Comparison of ENCODE assay signal across 21 cellular contexts in the genomic region with DNA sequence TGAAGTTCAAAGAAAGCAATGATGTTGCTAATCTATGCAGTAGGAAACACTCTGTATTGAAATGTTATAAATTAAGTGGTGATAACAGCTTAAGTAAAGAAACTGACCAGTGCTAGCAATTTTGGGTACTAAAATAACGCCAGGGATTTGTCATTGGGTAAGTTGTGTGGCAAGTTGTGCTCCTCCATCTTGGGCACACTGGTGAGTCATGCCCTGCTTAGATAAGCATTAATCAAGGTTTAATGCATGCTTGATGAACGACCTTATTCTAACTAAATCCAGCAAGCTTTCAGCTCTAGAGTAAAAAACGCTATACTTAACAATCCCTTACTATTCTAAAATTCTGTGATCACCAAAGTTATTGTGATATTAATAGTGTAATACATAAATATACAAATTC. TPM values are rescaled to one million over a fixed set of nuclear protein-coding genes. Genes with fewer than 3 reads are reported as not detected.
DNase-seq lines count a peak whose midpoint lies in the region; ATAC-seq, FAIRE-seq and TF ChIP-seq lines count a peak whose summit lies in the region.
"Had no signal": no experiment of that assay in that cellular context is flagged by ENCODE, and none has a peak within 500 bp of the region (broad histone marks: within the 10 kb centered on the region; RNA-seq: fewer than 3 reads in every experiment).

No MANE protein-coding gene starts in this region.

- peak; percentile 51 for FAIRE-seq in D721Med (lab: Jason Lieb, UNC)
- FAIRE-seq: frontal cortex had no signal

- no peak overlapping the region for H3K23ac ChIP-seq in mesenchymal stem cell (ENCODE audit: low read length in 2 of 2)

- no peak for ATAC-seq in GM21390 (IDR thresholded peaks at IDR 0.05; ENCODE audit: unreplicated experiment)
- ATAC-seq: CD8-positive, alpha-beta T cell; effector memory CD8-positive, alpha-beta T cell; T-cell had no signal

- POLR2A ChIA-PET in activated CD4-positive, alpha-beta memory T cell treated with anti-CD3 and anti-CD28 coated beads for 36 hours (lab: Charles Lee), result interaction anchor here (1.3 kb wide), 1 partner anchor 84 kb away, joined by 3 read pairs; no protein-coding TSS in a partner anchor

- no peak overlapping the region for H2BK12ac ChIP-seq in mesenchymal stem cell (ENCODE audit: low read length in 2 of 2)

- H3K36me3 Mint-ChIP-seq in activated CD4-positive, alpha-beta memory T cell treated with anti-CD3 and anti-CD28 coated beads for 36 hours, result peaks cover 14% of the 10 kb centered on the region

- no peaks in the 10 kb centered on the region for H3K27me3 ChIP-seq in mesenchymal stem cell (ENCODE audit: control insufficient read depth in 1 of 2, insufficient read depth in 1 of 2, low read length in 2 of 2)
- H3K27me3 ChIP-seq in MG63, result no peaks in the 10 kb centered on the region
- H3K27me3 ChIP-seq: adrenal gland, neural progenitor cell had no signal

- H2AFZ ChIP-seq in mesenchymal stem cell (ENCODE audit: low read depth, low read length), result no peak overlapping the region
- H2AFZ ChIP-seq: neural progenitor cell had no signal

- peaks cover 19% of the 10 kb centered on the region for H3K79me1 ChIP-seq in mesenchymal stem cell (replicated peaks; ENCODE audit: low read length, poor library complexity, severe bottlenecking)

- no peaks in the 10 kb centered on the region for H3K9me3 Mint-ChIP-seq in activated CD4-positive, alpha-beta memory T cell treated with anti-CD3 and anti-CD28 coated beads for 36 hours
- H3K9me3 Mint-ChIP-seq: CD8-positive, alpha-beta T cell; effector memory CD8-positive, alpha-beta T cell; T-cell had no signal

- H4K91ac ChIP-seq in mesenchymal stem cell (ENCODE audit: low read length), result no peak overlapping the region

- H3K4ac ChIP-seq in mesenchymal stem cell (ENCODE audit: low read depth in 1 of 2, low read length in 2 of 2), result no peak overlapping the region

- H3K9me3 ChIP-seq in SK-N-MC (ENCODE audit: low read depth, low read length), result no peaks in the 10 kb centered on the region
- no peaks in the 10 kb centered on the region for H3K9me3 ChIP-seq in mesenchymal stem cell (ENCODE audit: control insufficient read depth, low read length)
- no peaks in the 10 kb centered on the region for H3K9me3 ChIP-seq in MG63
- H3K9me3 ChIP-seq: adrenal gland had no signal

- no peak overlapping the region for H2BK120ac ChIP-seq in mesenchymal stem cell (ENCODE audit: low read depth, low read length)

- no peak for DNase-seq in D721Med (ENCODE audit: insufficient read length, low spot score)
- no peak for DNase-seq in SK-N-MC (ENCODE audit: low read depth, low spot score)
- peak; percentile 56 for DNase-seq in epithelial cell of esophagus (ENCODE audit: low read depth)
- DNase-seq in mesenchymal stem cell, result peak; percentile 24
- DNase-seq in MG63, result no peak
- no peak for DNase-seq in foreskin melanocyte
- no peak for DNase-seq in activated CD4-positive, alpha-beta memory T cell treated with anti-CD3 and anti-CD28 coated beads for 36 hours
- DNase-seq: activated CD4-positive, alpha-beta T cell treated with anti-CD3 and anti-CD28 coated beads, Interleukin-2, amount 50 U/mL, for 48 hours; activated gamma-delta T cell treated with Interleukin-2 at 50 U/mL for 16 hours; activated T-cell treated with anti-CD3 and anti-CD28 coated beads for 4 hours; CD8-positive, alpha-beta T cell; effector memory CD8-positive, alpha-beta T cell; NCI-H1092; NCI-H524; Right ventricle myocardium superior; stimulated activated naive CD4-positive, alpha-beta T cell; T-cell had no signal

- H3K27ac Mint-ChIP-seq in activated CD4-positive, alpha-beta memory T cell treated with anti-CD3 and anti-CD28 coated beads for 36 hours, result no peak overlapping the region
- H3K27ac Mint-ChIP-seq: CD8-positive, alpha-beta T cell; effector memory CD8-positive, alpha-beta T cell; neural progenitor cell; T-cell had no signal

- H3K9ac ChIP-seq in SK-N-MC (ENCODE audit: insufficient read length) (peak overlapping the region; percentile 42), mesenchymal stem cell (ENCODE audit: low read length) (peak overlapping the region; percentile 21)
- H3K9ac ChIP-seq: neural progenitor cell had no signal

- H3K14ac ChIP-seq in mesenchymal stem cell (ENCODE audit: low read length in 2 of 2), result no peak overlapping the region

- H2AK5ac ChIP-seq in mesenchymal stem cell (ENCODE audit: low read length, severe bottlenecking), result no peak overlapping the region

- peak overlapping the region; percentile 48 for H3K27ac ChIP-seq in SK-N-MC
- no peak overlapping the region for H3K27ac ChIP-seq in mesenchymal stem cell (ENCODE audit: low read length, poor library complexity, severe bottlenecking)
- H3K27ac ChIP-seq: neural progenitor cell had no signal

- H3K4me1 ChIP-seq in mesenchymal stem cell (ENCODE audit: control insufficient read depth, insufficient read depth, low read depth, low read length), result no peaks in the 10 kb centered on the region
- H3K4me1 ChIP-seq: neural progenitor cell had no signal

- H3K4me3 ChIP-seq in SK-N-MC (no peak overlapping the region), epithelial cell of esophagus (ENCODE audit: low read length) (no peak overlapping the region), mesenchymal stem cell (ENCODE audit: insufficient read depth in 1 of 2, low read depth in 1 of 2, low read length in 2 of 2) (no peak overlapping the region), MG63 (no peak overlapping the region)
- H3K4me3 ChIP-seq: adrenal gland, neural progenitor cell had no signal

- CTCF ChIA-PET in activated CD4-positive, alpha-beta memory T cell treated with anti-CD3 and anti-CD28 coated beads for 36 hours (lab: Charles Lee), result interaction anchor here (1.0 to 4.8 kb wide), 7 partner anchors 9 to 472 kb away, joined by 3 to 25 read pairs (median 5); no protein-coding TSS in a partner anchor

- H3K18ac ChIP-seq in mesenchymal stem cell (ENCODE audit: low read depth in 1 of 2, low read length in 2 of 2), result no peak overlapping the region

- H3K36me3 ChIP-seq in SK-N-MC (ENCODE audit: insufficient read depth, low read length), result no peaks in the 10 kb centered on the region
- H3K36me3 ChIP-seq in mesenchymal stem cell (ENCODE audit: control insufficient read depth in 1 of 2, insufficient read depth in 2 of 2, low read depth in 1 of 2, low read length in 2 of 2), result peaks cover 3 to 41% of the 10 kb centered on the region in 2 experiments
- H3K36me3 ChIP-seq in MG63, result no peaks in the 10 kb centered on the region; the same call in 1 of the 2 replicates
- H3K36me3 ChIP-seq: adrenal gland, neural progenitor cell had no signal

- H3K4me2 ChIP-seq in mesenchymal stem cell (ENCODE audit: low read length, poor library complexity, severe bottlenecking), result no peak overlapping the region
- H3K4me2 ChIP-seq: neural progenitor cell had no signal

- intact Hi-C loops in activated CD4-positive, alpha-beta memory T cell treated with anti-CD3 and anti-CD28 coated beads for 36 hours (cut with micrococcal nuclease), result no loop called here

- no peak overlapping the region for H2BK15ac ChIP-seq in mesenchymal stem cell (ENCODE audit: low read depth, poor library complexity, severe bottlenecking)

- H3K4me3 Mint-ChIP-seq in activated CD4-positive, alpha-beta memory T cell treated with anti-CD3 and anti-CD28 coated beads for 36 hours, result no peak overlapping the region
- H3K4me3 Mint-ChIP-seq: CD8-positive, alpha-beta T cell; effector memory CD8-positive, alpha-beta T cell; neural progenitor cell; T-cell had no signal

- H2BK5ac ChIP-seq in mesenchymal stem cell (ENCODE audit: low read depth, low read length, poor library complexity, severe bottlenecking), result no peak overlapping the region

- TF ChIP-seq CTCF in D721Med (IDR thresholded peaks at IDR 0.05; ENCODE audit: insufficient read depth, missing control alignments), result no peak
- no peak for TF ChIP-seq CTCF in epithelial cell of esophagus (IDR thresholded peaks at IDR 0.05; ENCODE audit: insufficient read depth, low read depth, low read length, missing control alignments)

- 74% methylated on average over 2 of the region's 3 CpGs for WGBS in mesenchymal stem cell

- H4K8ac ChIP-seq in mesenchymal stem cell (ENCODE audit: low read length), result no peak overlapping the region

- no peaks in the 10 kb centered on the region for H3K27me3 Mint-ChIP-seq in activated CD4-positive, alpha-beta memory T cell treated with anti-CD3 and anti-CD28 coated beads for 36 hours
- H3K27me3 Mint-ChIP-seq: effector memory CD8-positive, alpha-beta T cell; T-cell had no signal

- H3K4me1 Mint-ChIP-seq in activated CD4-positive, alpha-beta memory T cell treated with anti-CD3 and anti-CD28 coated beads for 36 hours (ENCODE audit: low read depth), result peaks cover 6% of the 10 kb centered on the region

RNA-seq across cellular contexts. Expression of a gene that starts 25.2 kb away (rescaled TPM):
- 8.6 TPM for polyA plus RNA-seq in mesenchymal stem cell (2013, experiment 1 of 2)
- polyA plus RNA-seq in mesenchymal stem cell (2013, experiment 2 of 2), result 9.3 TPM
- 8.0 and 12.1 TPM in 2 replicates for total RNA-seq in MG63 (2014; rRNA removed; shearing (Covaris generic); ENCODE audit: low replicate concordance)
- total RNA-seq in activated CD4-positive, alpha-beta memory T cell treated with anti-CD3 and anti-CD28 coated beads for 36 hours, result 10 to 100 TPM; 13.2 to 14.2 TPM

Comparison
In these comparisons a context has a peak if more than half of its experiments do, and no peak if none do; other contexts are left out.
1. DNase-seq: peak in epithelial cell of esophagus (single experiment) and mesenchymal stem cell (single experiment); none in D721Med (single experiment), SK-N-MC (single experiment), MG63 (single experiment), foreskin melanocyte (single experiment) and activated CD4-positive, alpha-beta memory T cell treated with anti-CD3 and anti-CD28 coated beads for 36 hours (single experiment).